14 cellular contexts compared by ENCODE assay signal in the genomic region with DNA sequence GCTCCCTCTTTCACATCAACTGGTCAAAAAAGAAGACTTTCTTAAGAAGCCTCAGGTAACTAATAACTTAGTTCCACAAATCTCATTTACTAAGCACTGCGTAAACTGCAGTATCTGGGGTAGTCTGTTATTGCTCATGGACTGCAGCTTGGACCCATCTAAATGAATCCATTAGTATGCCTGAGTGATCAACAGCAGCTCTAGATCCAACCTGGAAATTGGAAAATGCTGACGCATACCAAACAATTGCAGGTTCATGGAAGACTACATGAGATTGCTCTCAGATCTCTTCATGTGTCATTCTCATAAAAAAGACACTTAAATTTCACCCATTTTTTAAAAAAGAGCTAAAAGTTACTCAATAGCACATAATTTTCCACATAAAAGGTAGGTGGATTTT.
DNase-seq lines count a peak whose midpoint lies in the region; ATAC-seq, FAIRE-seq and TF ChIP-seq lines count a peak whose summit lies in the region.
"Had no signal": no experiment of that assay in that cellular context is flagged by ENCODE, and none has a peak within 500 bp of the region (broad histone marks: within the 10 kb centered on the region; RNA-seq: fewer than 3 reads in every experiment).

No MANE protein-coding gene starts in this region.

- H3K4me1 ChIP-seq in A549 = no peaks in the 10 kb centered on the region
- H3K4me1 ChIP-seq in A673 (ENCODE audit: insufficient read depth, low read length, poor library complexity, severe bottlenecking) = no peaks in the 10 kb centered on the region
- H3K4me1 ChIP-seq in Panc1 (ENCODE audit: control insufficient read depth, insufficient read depth, low read length) = no peaks in the 10 kb centered on the region
- H3K4me1 ChIP-seq: BLaER1 had no signal

- POLR2A ChIA-PET in A549 (lab: Yijun Ruan, JAX) (no interaction called here), A673 (lab: Charles Lee; ENCODE audit: low non-redundant PET) (no interaction called here), Panc1 (lab: Charles Lee) (no interaction called here)

- no peak for DNase-seq in A549 (ENCODE audit: low read depth in 1 of 2, low spot score in 1 of 2)
- DNase-seq in A673 (ENCODE audit: low spot score) = no peak
- DNase-seq in Panc1 (ENCODE audit: low read depth, low spot score) = no peak
- DNase-seq in islet precursor cell = peak; percentile 0
- no peak for DNase-seq in activated effector memory CD4-positive, alpha-beta T cell treated with Interleukin-2 at 50 U/mL for 16 hours
- DNase-seq in activated CD4-positive, alpha-beta T cell treated with anti-CD3 and anti-CD28 coated beads for 4 hours = no peak
- DNase-seq: CD4-positive, alpha-beta memory T cell; DMS79 treated with DMSO at 0.1 percent for 48 hours; H9 had no signal

- no peak for TF ChIP-seq EP300 in A549 (IDR thresholded peaks at IDR 0.05)

- no peak for FAIRE-seq in A549 (lab: Jason Lieb, UNC)
- FAIRE-seq: A204.1, GM12878, H1 had no signal

- in situ Hi-C loops in Panc1 (cut with HindIII; ENCODE audit: low pct_unique_long_range_greater_than_20kb, low sequenced_read_pairs) = no loop called here

- no peak for TF ChIP-seq RAD21 in A549 (conservative IDR thresholded peaks at IDR 0.05 in 1 of 2, IDR thresholded peaks at IDR 0.05 in 1 of 2)

- ATAC-seq in A549 (no peak), Panc1 (no peak), HG02759 (IDR thresholded peaks at IDR 0.05; ENCODE audit: unreplicated experiment) (no peak)
- ATAC-seq: GM12878 had no signal

- 98% methylated on average over 2 of the region's 2 CpGs for WGBS in A549 (ENCODE audit: missing lambda C conversion rate)

- CTCF ChIA-PET in A549 (lab: Yijun Ruan, JAX) = interaction anchor here (1.0 kb wide), 1 partner anchor 18 kb away, joined by 3 read pairs; no protein-coding TSS in a partner anchor
- CTCF ChIA-PET in A673 (lab: Charles Lee) = no interaction called here
- CTCF ChIA-PET in Panc1 (lab: Charles Lee) = no interaction called here

- H3K9me3 ChIP-seq in A549 (no peaks in the 10 kb centered on the region), A673 (ENCODE audit: low read depth, low read length, poor library complexity, severe bottlenecking) (no peaks in the 10 kb centered on the region), Panc1 (ENCODE audit: control insufficient read depth, insufficient read depth, low read depth, low read length) (no peaks in the 10 kb centered on the region)
- H3K9me3 ChIP-seq: BLaER1 had no signal

- no peak overlapping the region for H3K4me2 ChIP-seq in A549
- H3K4me2 ChIP-seq: BLaER1 had no signal

- H3K27ac ChIP-seq in A549 (no peak overlapping the region), A673 (ENCODE audit: low read depth, low read length, poor library complexity, severe bottlenecking) (no peak overlapping the region), Panc1 (ENCODE audit: low read length) (no peak overlapping the region)
- H3K27ac ChIP-seq: BLaER1 had no signal

- intact Hi-C loops in A673 (cut with micrococcal nuclease; ENCODE audit: unreplicated experiment) = no loop called here
- intact Hi-C loops in Panc1 (cut with micrococcal nuclease; ENCODE audit: unreplicated experiment) = no loop called here

- TSS peak; percentile 19 for BruUV-seq in A673 (replicated peaks; lab: Mats Ljungman, UMichigan)
- TSS peak; percentile 38 for BruUV-seq in Panc1 (replicated peaks; lab: Mats Ljungman, UMichigan)

- TF ChIP-seq POLR2A in A549 (IDR thresholded peaks at IDR 0.05; ENCODE audit: low read length) = no peak

- no peak for TF ChIP-seq CTCF in A549 (IDR thresholded peaks at IDR 0.05)
- no peak for TF ChIP-seq CTCF in A673 (conservative IDR thresholded peaks at IDR 0.05; ENCODE audit: low read depth, low read length)
- no peak for TF ChIP-seq CTCF in Panc1 (IDR thresholded peaks at IDR 0.05)

- H3K27me3 ChIP-seq in A673 (replicated peaks; ENCODE audit: insufficient read depth, low read depth, low read length, poor library complexity) (no peaks in the 10 kb centered on the region), Panc1 (ENCODE audit: control insufficient read depth, insufficient read depth, low read length) (no peaks in the 10 kb centered on the region)
- H3K27me3 ChIP-seq: BLaER1 had no signal

- H3K36me3 ChIP-seq in A673 (ENCODE audit: insufficient read depth, low read length, poor library complexity, severe bottlenecking) = peaks cover 18% of the 10 kb centered on the region
- H3K36me3 ChIP-seq in Panc1 (ENCODE audit: control insufficient read depth, insufficient read depth, low read length) = peaks cover 22% of the 10 kb centered on the region

- H3K4me3 ChIP-seq in A549 (no peak overlapping the region), A673 (ENCODE audit: low read depth, low read length, poor library complexity, severe bottlenecking) (no peak overlapping the region), Panc1 (ENCODE audit: low read depth in 2 of 2, low read length in 2 of 2) (no peak overlapping the region)
- H3K4me3 ChIP-seq: BLaER1, GM12878 had no signal

TF ChIP-seq in A549, 52 proteins besides CTCF, POLR2A, EP300 and RAD21:
- TF ChIP-seq FOSL2 (IDR thresholded peaks at IDR 0.05) = no peak
- TF ChIP-seq FOSL2 (CRISPR knock-in tag; IDR thresholded peaks at IDR 0.05) = no peak
- TF ChIP-seq, protein P1, sequence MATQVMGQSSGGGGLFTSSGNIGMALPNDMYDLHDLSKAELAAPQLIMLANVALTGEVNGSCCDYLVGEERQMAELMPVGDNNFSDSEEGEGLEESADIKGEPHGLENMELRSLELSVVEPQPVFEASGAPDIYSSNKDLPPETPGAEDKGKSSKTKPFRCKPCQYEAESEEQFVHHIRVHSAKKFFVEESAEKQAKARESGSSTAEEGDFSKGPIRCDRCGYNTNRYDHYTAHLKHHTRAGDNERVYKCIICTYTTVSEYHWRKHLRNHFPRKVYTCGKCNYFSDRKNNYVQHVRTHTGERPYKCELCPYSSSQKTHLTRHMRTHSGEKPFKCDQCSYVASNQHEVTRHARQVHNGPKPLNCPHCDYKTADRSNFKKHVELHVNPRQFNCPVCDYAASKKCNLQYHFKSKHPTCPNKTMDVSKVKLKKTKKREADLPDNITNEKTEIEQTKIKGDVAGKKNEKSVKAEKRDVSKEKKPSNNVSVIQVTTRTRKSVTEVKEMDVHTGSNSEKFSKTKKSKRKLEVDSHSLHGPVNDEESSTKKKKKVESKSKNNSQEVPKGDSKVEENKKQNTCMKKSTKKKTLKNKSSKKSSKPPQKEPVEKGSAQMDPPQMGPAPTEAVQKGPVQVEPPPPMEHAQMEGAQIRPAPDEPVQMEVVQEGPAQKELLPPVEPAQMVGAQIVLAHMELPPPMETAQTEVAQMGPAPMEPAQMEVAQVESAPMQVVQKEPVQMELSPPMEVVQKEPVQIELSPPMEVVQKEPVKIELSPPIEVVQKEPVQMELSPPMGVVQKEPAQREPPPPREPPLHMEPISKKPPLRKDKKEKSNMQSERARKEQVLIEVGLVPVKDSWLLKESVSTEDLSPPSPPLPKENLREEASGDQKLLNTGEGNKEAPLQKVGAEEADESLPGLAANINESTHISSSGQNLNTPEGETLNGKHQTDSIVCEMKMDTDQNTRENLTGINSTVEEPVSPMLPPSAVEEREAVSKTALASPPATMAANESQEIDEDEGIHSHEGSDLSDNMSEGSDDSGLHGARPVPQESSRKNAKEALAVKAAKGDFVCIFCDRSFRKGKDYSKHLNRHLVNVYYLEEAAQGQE (IDR thresholded peaks at IDR 0.05) = no peak
- TF ChIP-seq KDM5A (IDR thresholded peaks at IDR 0.05) = no peak
- TF ChIP-seq HEYL (CRISPR knock-in tag; IDR thresholded peaks at IDR 0.05) = no peak
- TF ChIP-seq MAFK (IDR thresholded peaks at IDR 0.05; ENCODE audit: partially characterized antibody) = peak; percentile 57
